Comparison of ENCODE assay signal across 8 cellular contexts in the genomic region with DNA sequence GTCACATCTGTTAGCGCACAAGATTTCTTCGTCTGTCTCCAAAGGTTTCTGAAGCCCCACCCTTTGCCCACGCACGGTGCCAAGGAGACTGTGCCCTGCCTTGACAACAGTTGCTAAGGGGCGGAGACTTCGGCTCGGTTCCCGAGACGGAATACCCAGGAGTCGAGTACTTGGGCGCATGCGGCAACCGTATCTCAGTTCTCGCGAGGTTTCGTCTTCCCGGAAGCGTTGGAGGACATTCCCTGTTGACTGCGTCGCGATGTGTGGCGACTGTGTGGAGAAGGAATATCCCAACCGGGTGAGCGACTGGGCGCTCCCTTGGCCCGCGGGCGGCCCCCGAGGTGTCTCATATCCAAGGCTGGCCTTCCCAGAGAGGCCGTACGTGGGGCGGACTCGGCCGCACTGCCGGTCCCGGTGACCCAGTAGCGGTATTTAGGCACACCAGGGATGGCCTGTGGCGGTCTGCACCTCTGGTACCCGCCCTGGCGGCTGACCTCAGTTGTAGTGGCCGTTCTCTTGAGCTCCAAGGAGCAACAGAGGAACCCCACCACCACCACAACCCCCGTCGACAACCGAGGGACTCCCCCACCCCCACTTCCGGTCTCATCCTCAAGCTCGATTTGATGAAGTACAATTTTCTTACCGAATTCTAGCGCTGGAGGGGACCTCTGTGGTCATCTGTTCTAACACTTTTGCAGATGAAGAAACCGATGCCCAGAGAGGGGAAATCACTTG. TPM values are rescaled to one million over a fixed set of nuclear protein-coding genes. Genes with fewer than 3 reads are reported as not detected.
A peak's percentile ranks its signal among the peaks of the same experiment; 100 is the strongest.
DNase-seq lines count a peak whose midpoint lies in the region; ATAC-seq and TF ChIP-seq lines count a peak whose summit lies in the region.

A gene (plus strand): TSS at position 219 of the 735 bp plus-strand sequence. CDS start 41 bp downstream, at position 260.

- POLR2A ChIA-PET in SK-N-SH (lab: Yijun Ruan, JAX), result interaction anchor here (0.5 kb wide), 1 partner anchor 46 kb away, joined by 5 read pairs; no protein-coding TSS in a partner anchor

- peaks cover 9 to 15% of the 10 kb centered on the region in 2 experiments; a peak in 3 of 4 replicates for H3K4me1 ChIP-seq in SK-N-SH (ENCODE audit: control insufficient read depth in 1 of 2, insufficient read depth in 2 of 2, low read depth in 1 of 2, low read length in 1 of 2)

- no peaks in the 10 kb centered on the region for H3K9me2 ChIP-seq in SK-N-SH

- DNase-seq in GM04504 (ENCODE audit: low read depth), result peak; percentile 96
- peak; percentile 97 for DNase-seq in NCI-H1048 (lab: John Stamatoyannopoulos, UW)
- DNase-seq in SK-N-SH, result peak; percentile 92
- DNase-seq in activated naive CD4-positive, alpha-beta T cell treated with anti-CD3 and anti-CD28 coated beads, Interleukin-2, amount 50 U/mL, for 16 hours, result peak; percentile 97
- peak; percentile 94 for DNase-seq in germinal center (ENCODE audit: low spot score)
- DNase-seq in non-pigmented ciliary epithelial cell (ENCODE audit: low read depth), result peak; percentile 90
- DNase-seq in superior temporal gyrus (ENCODE audit: extremely low spot score), result peak; percentile 99

- CTCF ChIA-PET in SK-N-SH (lab: Yijun Ruan, JAX), result interaction anchor here (1.1 to 2.1 kb wide), 5 partner anchors 23 to 149 kb away, joined by 3 to 9 read pairs (median 6); no protein-coding TSS in a partner anchor

- peak within 1 kb of the TSS; percentile 91 for H2AFZ ChIP-seq in SK-N-SH (ENCODE audit: low read depth)

- H3K36me3 ChIP-seq in SK-N-SH (replicated peaks in 1 of 2; ENCODE audit: control insufficient read depth in 1 of 2, insufficient read depth in 2 of 2, low read length in 1 of 2), result peaks cover 0 to 2% of the 10 kb centered on the region in 2 experiments

- peaks cover 3% of the 10 kb centered on the region for H3F3A ChIP-seq in SK-N-SH (replicated peaks; ENCODE audit: insufficient read depth)

- no peak for TF ChIP-seq CTCF in SK-N-SH (IDR thresholded peaks at IDR 0.05)

- TF ChIP-seq EP300 in SK-N-SH (IDR thresholded peaks at IDR 0.05; ENCODE audit: borderline replicate concordance in 1 of 2, low read depth in 1 of 2, low read length in 1 of 2), result no peak

- no peaks in the 10 kb centered on the region for H3K9me3 ChIP-seq in SK-N-SH

- peak within 1 kb of the TSS; percentile 86 to 87 for H3K27ac ChIP-seq in SK-N-SH (ENCODE audit: low read depth in 2 of 2, low read length in 1 of 2)

- no peaks in the 10 kb centered on the region for H3K27me3 ChIP-seq in SK-N-SH (ENCODE audit: insufficient read depth)

- peaks cover 50% of the 10 kb centered on the region for H3K79me2 ChIP-seq in SK-N-SH (ENCODE audit: insufficient read depth)

- H3K9ac ChIP-seq in SK-N-SH, result peak within 1 kb of the TSS; percentile 96

- peak; percentile 97 for ATAC-seq in HG02571 (IDR thresholded peaks at IDR 0.05; ENCODE audit: unreplicated experiment)

- WGBS in SK-N-SH (ENCODE audit: low lambda C conversion rate), result 2% methylated on average over 27 of the region's 49 CpGs

- peaks cover 6% of the 10 kb centered on the region; the same call in 1 of the 2 replicates for H4K20me1 ChIP-seq in SK-N-SH (ENCODE audit: insufficient read depth)

- H3K4me2 ChIP-seq in SK-N-SH, result peak within 1 kb of the TSS; percentile 78

- no peak for TF ChIP-seq RAD21 in SK-N-SH (IDR thresholded peaks at IDR 0.05; ENCODE audit: low read length)

- H3K4me3 ChIP-seq in SK-N-SH (ENCODE audit: low read depth in 2 of 2, low read length in 1 of 2), result peak within 1 kb of the TSS; percentile 79 to 97

TF ChIP-seq in SK-N-SH, 30 proteins besides CTCF, POLR2A, EP300 and RAD21:
- TF ChIP-seq, protein P1, sequence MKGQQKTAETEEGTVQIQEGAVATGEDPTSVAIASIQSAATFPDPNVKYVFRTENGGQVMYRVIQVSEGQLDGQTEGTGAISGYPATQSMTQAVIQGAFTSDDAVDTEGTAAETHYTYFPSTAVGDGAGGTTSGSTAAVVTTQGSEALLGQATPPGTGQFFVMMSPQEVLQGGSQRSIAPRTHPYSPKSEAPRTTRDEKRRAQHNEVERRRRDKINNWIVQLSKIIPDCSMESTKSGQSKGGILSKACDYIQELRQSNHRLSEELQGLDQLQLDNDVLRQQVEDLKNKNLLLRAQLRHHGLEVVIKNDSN (IDR thresholded peaks at IDR 0.05; ENCODE audit: borderline replicate concordance, low read depth), result no peak
- TF ChIP-seq SIN3A (IDR thresholded peaks at IDR 0.05; ENCODE audit: borderline replicate concordance, low read depth, low read length) (peak; percentile 87), ELF1 (IDR thresholded peaks at IDR 0.05) (peak; percentile 95), YY1 (IDR thresholded peaks at IDR 0.05; ENCODE audit: low read depth) (peak; percentile 32; the same call in 1 of the 2 replicates), JUND (IDR thresholded peaks at IDR 0.05) (no peak), MEF2A (IDR thresholded peaks at IDR 0.05; ENCODE audit: borderline replicate concordance, low read depth) (no peak), NRF1 (IDR thresholded peaks at IDR 0.05; ENCODE audit: low read depth, low read length) (peak; percentile 19; the same call in 1 of the 2 replicates), RXRA (IDR thresholded peaks at IDR 0.05; ENCODE audit: borderline replicate concordance, low read depth) (no peak), GATA2 (CRISPR knock-in tag; IDR thresholded peaks at IDR 0.05) (no peak), FOXM1 (IDR thresholded peaks at IDR 0.05; ENCODE audit: low read depth) (no peak), CHD2 (IDR thresholded peaks at IDR 0.05; ENCODE audit: low read length, partially characterized antibody) (peak; percentile 99), POLR2AphosphoS5 (IDR thresholded peaks at IDR 0.05; ENCODE audit: low read depth, low read length) (peak; percentile 94), RFX5 (IDR thresholded peaks at IDR 0.05; ENCODE audit: low read length) (no peak), NFIC (IDR thresholded peaks at IDR 0.05; ENCODE audit: borderline replicate concordance) (no peak), RCOR1 (IDR thresholded peaks at IDR 0.05; ENCODE audit: low read length) (no peak), FOSL2 (IDR thresholded peaks at IDR 0.05; ENCODE audit: borderline replicate concordance, low read depth) (no peak), MXI1 (IDR thresholded peaks at IDR 0.05; ENCODE audit: low read depth, low read length) (peak; percentile 94), SMC3 (IDR thresholded peaks at IDR 0.05; ENCODE audit: low read depth, low read length) (no peak), GABPA (IDR thresholded peaks at IDR 0.05; ENCODE audit: low read depth) (peak; percentile 40; the same call in 1 of the 2 replicates), TAF1 (IDR thresholded peaks at IDR 0.05; ENCODE audit: borderline replicate concordance, low read depth, low read length) (peak; percentile 79; the same call in 1 of the 2 replicates), TEAD4 (IDR thresholded peaks at IDR 0.05; ENCODE audit: borderline replicate concordance, insufficient read depth) (no peak)
- TF ChIP-seq, protein P2, sequence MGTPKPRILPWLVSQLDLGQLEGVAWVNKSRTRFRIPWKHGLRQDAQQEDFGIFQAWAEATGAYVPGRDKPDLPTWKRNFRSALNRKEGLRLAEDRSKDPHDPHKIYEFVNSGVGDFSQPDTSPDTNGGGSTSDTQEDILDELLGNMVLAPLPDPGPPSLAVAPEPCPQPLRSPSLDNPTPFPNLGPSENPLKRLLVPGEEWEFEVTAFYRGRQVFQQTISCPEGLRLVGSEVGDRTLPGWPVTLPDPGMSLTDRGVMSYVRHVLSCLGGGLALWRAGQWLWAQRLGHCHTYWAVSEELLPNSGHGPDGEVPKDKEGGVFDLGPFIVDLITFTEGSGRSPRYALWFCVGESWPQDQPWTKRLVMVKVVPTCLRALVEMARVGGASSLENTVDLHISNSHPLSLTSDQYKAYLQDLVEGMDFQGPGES (IDR thresholded peaks at IDR 0.05; ENCODE audit: low read depth, low read length), result no peak
- TF ChIP-seq, protein P3, sequence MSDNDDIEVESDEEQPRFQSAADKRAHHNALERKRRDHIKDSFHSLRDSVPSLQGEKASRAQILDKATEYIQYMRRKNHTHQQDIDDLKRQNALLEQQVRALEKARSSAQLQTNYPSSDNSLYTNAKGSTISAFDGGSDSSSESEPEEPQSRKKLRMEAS (IDR thresholded peaks at IDR 0.05; ENCODE audit: low read depth), result peak; percentile 16; the same call in 1 of the 2 replicates
- TF ChIP-seq, protein P4, sequence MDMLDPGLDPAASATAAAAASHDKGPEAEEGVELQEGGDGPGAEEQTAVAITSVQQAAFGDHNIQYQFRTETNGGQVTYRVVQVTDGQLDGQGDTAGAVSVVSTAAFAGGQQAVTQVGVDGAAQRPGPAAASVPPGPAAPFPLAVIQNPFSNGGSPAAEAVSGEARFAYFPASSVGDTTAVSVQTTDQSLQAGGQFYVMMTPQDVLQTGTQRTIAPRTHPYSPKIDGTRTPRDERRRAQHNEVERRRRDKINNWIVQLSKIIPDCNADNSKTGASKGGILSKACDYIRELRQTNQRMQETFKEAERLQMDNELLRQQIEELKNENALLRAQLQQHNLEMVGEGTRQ (IDR thresholded peaks at IDR 0.05; ENCODE audit: borderline replicate concordance, low read depth, low read length), result no peak
- TF ChIP-seq, protein P5, sequence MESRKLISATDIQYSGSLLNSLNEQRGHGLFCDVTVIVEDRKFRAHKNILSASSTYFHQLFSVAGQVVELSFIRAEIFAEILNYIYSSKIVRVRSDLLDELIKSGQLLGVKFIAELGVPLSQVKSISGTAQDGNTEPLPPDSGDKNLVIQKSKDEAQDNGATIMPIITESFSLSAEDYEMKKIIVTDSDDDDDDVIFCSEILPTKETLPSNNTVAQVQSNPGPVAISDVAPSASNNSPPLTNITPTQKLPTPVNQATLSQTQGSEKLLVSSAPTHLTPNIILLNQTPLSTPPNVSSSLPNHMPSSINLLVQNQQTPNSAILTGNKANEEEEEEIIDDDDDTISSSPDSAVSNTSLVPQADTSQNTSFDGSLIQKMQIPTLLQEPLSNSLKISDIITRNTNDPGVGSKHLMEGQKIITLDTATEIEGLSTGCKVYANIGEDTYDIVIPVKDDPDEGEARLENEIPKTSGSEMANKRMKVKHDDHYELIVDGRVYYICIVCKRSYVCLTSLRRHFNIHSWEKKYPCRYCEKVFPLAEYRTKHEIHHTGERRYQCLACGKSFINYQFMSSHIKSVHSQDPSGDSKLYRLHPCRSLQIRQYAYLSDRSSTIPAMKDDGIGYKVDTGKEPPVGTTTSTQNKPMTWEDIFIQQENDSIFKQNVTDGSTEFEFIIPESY (IDR thresholded peaks at IDR 0.05; ENCODE audit: borderline replicate concordance, low read depth), result peak; percentile 97
TF ChIP-seq in SK-N-SH: peak in this region for 11.

RNA-seq across cellular contexts. Expression of the gene that starts here (rescaled TPM):
- 66.8 and 74.8 TPM in 2 replicates for polyA plus RNA-seq in SK-N-SH (2012; rRNA removed)
- polyA plus RNA-seq in SK-N-SH (2012; cell fraction: cytosol; rRNA removed), result 90.1 and 147 TPM in 2 replicates
- 30.3 and 44.6 TPM in 2 replicates for polyA plus RNA-seq in SK-N-SH (2012; cell fraction: nucleus; rRNA removed)

Comparison
In these comparisons a context has a peak if more than half of its experiments do, and no peak if none do; other contexts are left out.
1. Peak in every context shown above with its lines: DNase-seq, ATAC-seq, H3K4me3 ChIP-seq and H3K27ac ChIP-seq.